In genomic region chr5:141997358-141998006, GRCh38 we compare ENCODE assay signal across 22 cellular contexts. TPM values are rescaled to one million over a fixed set of nuclear protein-coding genes. Genes with fewer than 3 reads are reported as not detected.
"Had no signal": no experiment of that assay in that cellular context is flagged by ENCODE, and none has a peak within 500 bp of the region (broad histone marks: within the 10 kb centered on the region; RNA-seq: fewer than 3 reads in every experiment).

No MANE protein-coding gene starts in this region.

- H3K4me3 ChIP-seq: left ventricle myocardium inferior, ovary, prostate gland, uterus had no signal

- H3K27me3 Mint-ChIP-seq: brain; natural killer cell treated with Interleukin-12 subunit alpha and Interleukin-12 subunit beta and Interleukin-15 and Interleukin-18, amount 100 ng/mL, for 72 hours had no signal

- H3K27me3 ChIP-seq: ovary, uterus had no signal

- H3K27ac Mint-ChIP-seq: natural killer cell treated with Interleukin-12 subunit alpha and Interleukin-12 subunit beta and Interleukin-15 and Interleukin-18, amount 100 ng/mL, for 72 hours; T-helper 1 cell treated with Interleukin-12 subunit alpha and Interleukin-12 subunit beta and Interleukin-4 antibody, amounts not matched to agents 30 μg/mL and 1 μg/mL, for 36 hours had no signal

- H3K9me3 Mint-ChIP-seq: immature natural killer cell; natural killer cell treated with Interleukin-12 subunit alpha and Interleukin-12 subunit beta and Interleukin-15 and Interleukin-18, amount 100 ng/mL, for 72 hours; T-helper 1 cell treated with Interleukin-12 subunit alpha and Interleukin-12 subunit beta and Interleukin-4 antibody, amounts not matched to agents 30 μg/mL and 1 μg/mL, for 36 hours had no signal

- H3K9me3 ChIP-seq: left ventricle myocardium inferior, ovary, prostate gland, uterus had no signal

- H3K36me3 ChIP-seq: ovary, uterus had no signal

- H3K4me1 Mint-ChIP-seq: brain had no signal

- H3K4me1 ChIP-seq: prostate gland, uterus had no signal

- ATAC-seq: esophagus mucosa; natural killer cell treated with Interleukin-12 subunit alpha and Interleukin-12 subunit beta and Interleukin-15 and Interleukin-18, amount 100 ng/mL, for 72 hours; stimulated activated naive CD8-positive, alpha-beta T cell treated with anti-CD3 and anti-CD28 coated beads, Interleukin-15, Interleukin-2, amounts not matched to agents 100 U/mL and 50 U/mL, for 24 hours had no signal

- H3K27ac ChIP-seq: left ventricle myocardium inferior, ovary, prostate gland, uterus had no signal

- DNase-seq: activated CD8-positive, alpha-beta memory T cell treated with anti-CD3 and anti-CD28 coated beads, Interleukin-2, amount 50 U/mL, for 48 hours; activated effector memory CD4-positive, alpha-beta T cell treated with Interleukin-2 at 50 U/mL for 16 hours; activated naive CD4-positive, alpha-beta T cell treated with anti-CD3 and anti-CD28 coated beads, Interleukin-2, amount 50 U/mL, for 16 hours; activated T-cell treated with anti-CD3 and anti-CD28 coated beads, Interleukin-2, amount 50 U/mL, for 48 hours; aorta; effector memory CD4-positive, alpha-beta T cell; foreskin melanocyte; immature natural killer cell; left ventricle myocardium inferior; mammary epithelial cell; midbrain; ovary; stimulated activated CD4-positive, alpha-beta T cell treated with anti-CD3 and anti-CD28 coated beads, Interleukin-4, amount 100 ng/mL, for 24 hours; stimulated activated naive CD8-positive, alpha-beta T cell treated with anti-CD3 and anti-CD28 coated beads, Interleukin-15, Interleukin-2, amounts not matched to agents 100 U/mL and 50 U/mL, for 24 hours; trophoblast cell; uterus had no signal

- H3K4me3 Mint-ChIP-seq: brain; immature natural killer cell; natural killer cell treated with Interleukin-12 subunit alpha and Interleukin-12 subunit beta and Interleukin-15 and Interleukin-18, amount 100 ng/mL, for 72 hours; T-helper 1 cell treated with Interleukin-12 subunit alpha and Interleukin-12 subunit beta and Interleukin-4 antibody, amounts not matched to agents 30 μg/mL and 1 μg/mL, for 36 hours had no signal

RNA-seq across cellular contexts. Expression of gene PCDH12, which starts 39.5 kb away (rescaled TPM):
- total RNA-seq: kidney epithelial cell had no signal
